1 cellular context compared by ENCODE assay signal in genomic region chr17:8118769-8119574, GRCh38.
TF ChIP-seq lines count a peak whose summit lies in the region.

No MANE protein-coding gene starts in this region.

TF ChIP-seq in K562, 482 proteins besides CTCF, POLR2A, EP300 and RAD21 (continues in another document):
- TF ChIP-seq CEBPB (tag; IDR thresholded peaks at IDR 0.05) (no peak), ZNF668 (CRISPR knock-in tag; IDR thresholded peaks at IDR 0.05) (0 out of 2 replicates have a peak, but pooled peaks have one; percentile 52), KLF16 (IDR thresholded peaks at IDR 0.05) (peak; percentile 42; the same call in 1 of the 2 replicates), LEF1 (IDR thresholded peaks at IDR 0.05) (no peak), TFAP4 (CRISPR knock-in tag; IDR thresholded peaks at IDR 0.05; ENCODE audit: borderline replicate concordance) (peak; percentile 65; the same call in 1 of the 2 replicates), RBM25 (IDR thresholded peaks at IDR 0.05; ENCODE audit: low read depth, low read length, severe bottlenecking) (no peak), SP2 (IDR thresholded peaks at IDR 0.05; ENCODE audit: extremely low read depth, low read depth, low read length, poor library complexity, severe bottlenecking) (no peak), CREB3L1 (IDR thresholded peaks at IDR 0.05; ENCODE audit: borderline replicate concordance, low read depth) (no peak), JUND (IDR thresholded peaks at IDR 0.05; ENCODE audit: borderline replicate concordance, low read depth, low read length) (0 out of 2 replicates have a peak, but pooled peaks have one; percentile 3), JUND (tag; IDR thresholded peaks at IDR 0.05; ENCODE audit: borderline replicate concordance, low read depth, low read length) (no peak), TEAD1 (CRISPR knock-in tag; IDR thresholded peaks at IDR 0.05) (no peak), TBP (optimal IDR thresholded peaks at IDR 0.05; ENCODE audit: low read depth, low read length) (peak; percentile 100), ZBTB12 (CRISPR knock-in tag; IDR thresholded peaks at IDR 0.05) (no peak), ZNF830 (CRISPR knock-in tag; IDR thresholded peaks at IDR 0.05) (no peak), ZNF79 (CRISPR knock-in tag; IDR thresholded peaks at IDR 0.05; ENCODE audit: low read depth) (0 out of 2 replicates have a peak, but pooled peaks have one; percentile 12), ZNF316 (IDR thresholded peaks at IDR 0.05) (no peak), HSF4 (CRISPR knock-in tag; IDR thresholded peaks at IDR 0.05; ENCODE audit: borderline replicate concordance) (no peak), ZNF24 (IDR thresholded peaks at IDR 0.05) (no peak), ZNF764 (CRISPR knock-in tag; IDR thresholded peaks at IDR 0.05; ENCODE audit: low read depth) (peak; percentile 69; the same call in 1 of the 2 replicates), PHB (CRISPR knock-in tag; IDR thresholded peaks at IDR 0.05) (no peak), ARNT (IDR thresholded peaks at IDR 0.05) (0 out of 4 replicates have a peak, but pooled peaks have one; percentile 19 to 54), GTF3C2 (IDR thresholded peaks at IDR 0.05; ENCODE audit: borderline replicate concordance, extremely low read depth, insufficient read length) (peak; percentile 75), ATF7 (IDR thresholded peaks at IDR 0.05) (peak; percentile 36; the same call in 1 of the 2 replicates), NFE2 (IDR thresholded peaks at IDR 0.05; ENCODE audit: low read depth) (no peak), CHD4 (IDR thresholded peaks at IDR 0.05; ENCODE audit: insufficient read depth, insufficient replicate concordance, low read depth, low read length, poor library complexity, severe bottlenecking) (no peak), ZNF175 (CRISPR knock-in tag; IDR thresholded peaks at IDR 0.05; ENCODE audit: low read depth) (no peak), TOE1 (IDR thresholded peaks at IDR 0.05; ENCODE audit: borderline replicate concordance) (0 out of 2 replicates have a peak, but pooled peaks have one; percentile 8), TOE1 (CRISPR knock-in tag; IDR thresholded peaks at IDR 0.05; ENCODE audit: borderline replicate concordance, low read depth) (no peak), EWSR1 (IDR thresholded peaks at IDR 0.05; ENCODE audit: borderline replicate concordance, low read depth, partially characterized antibody) (no peak), FUS (optimal IDR thresholded peaks at IDR 0.05; ENCODE audit: low read depth, low read length) (no peak), RNF2 (IDR thresholded peaks at IDR 0.05) (peak; percentile 46; the same call in 1 of the 2 replicates), MAX (CRISPR knock-in tag; IDR thresholded peaks at IDR 0.05) (no peak), BRCA1 (IDR thresholded peaks at IDR 0.05) (no peak), BRCA1 (CRISPR knock-in tag; IDR thresholded peaks at IDR 0.05) (no peak), SMC3 (conservative IDR thresholded peaks at IDR 0.05; ENCODE audit: insufficient read depth, low read depth, low read length) (peak; percentile 51), ZNF511 (CRISPR knock-in tag; IDR thresholded peaks at IDR 0.05) (0 out of 2 replicates have a peak, but pooled peaks have one; percentile 35), ZBTB5 (IDR thresholded peaks at IDR 0.05) (peak; percentile 76; the same call in 1 of the 2 replicates), ZNF407 (IDR thresholded peaks at IDR 0.05; ENCODE audit: low read depth) (peak; percentile 58; the same call in 1 of the 2 replicates), SLC30A9 (CRISPR knock-in tag; IDR thresholded peaks at IDR 0.05) (no peak), CREB1 (IDR thresholded peaks at IDR 0.05) (no peak), CREB1 (CRISPR knock-in tag; IDR thresholded peaks at IDR 0.05) (0 out of 2 replicates have a peak, but pooled peaks have one; percentile 28), ZNF263 (CRISPR knock-in tag; IDR thresholded peaks at IDR 0.05; ENCODE audit: borderline replicate concordance) (peak; percentile 48; the same call in 1 of the 2 replicates), CSDE1 (IDR thresholded peaks at IDR 0.05) (peak in 1 of 2 experiments; percentile 77; a peak in 2 of 4 replicates), DEAF1 (CRISPR knock-in tag; IDR thresholded peaks at IDR 0.05) (0 out of 2 replicates have a peak, but pooled peaks have one; percentile 30), POLR3G (IDR thresholded peaks at IDR 0.05; ENCODE audit: extremely low read depth, insufficient read length, insufficient replicate concordance) (peak; percentile 59), NFIC (IDR thresholded peaks at IDR 0.05) (peak; percentile 71)
